In genomic region chr13:20673711-20674110, GRCh38 we compare ENCODE assay signal across 23 cellular contexts. TPM values are rescaled to one million over a fixed set of nuclear protein-coding genes. Genes with fewer than 3 reads are reported as not detected.
"Had no signal": no experiment of that assay in that cellular context is flagged by ENCODE, and none has a peak within 500 bp of the region (broad histone marks: within the 10 kb centered on the region; RNA-seq: fewer than 3 reads in every experiment).

No MANE protein-coding gene starts in this region.

- H3K9me3 Mint-ChIP-seq: activated CD4-positive, alpha-beta memory T cell treated with anti-CD3 and anti-CD28 coated beads, Interleukin-2, amount 10 ng/mL, durations not matched to agents 7 days and 5 days; activated naive CD8-positive, alpha-beta T cell treated with anti-CD3 and anti-CD28 coated beads, Interleukin-2, amount 50 U/mL, for 24 hours; activated T-helper 1 cell treated with anti-CD3 and anti-CD28 coated beads, Interleukin-12 subunit alpha, Interleukin-12 subunit beta, Interleukin-2, Interleukin-4 antibody, amounts not matched to agents 30 ng/mL and 10 ng/mL and 1 ng/mL, durations not matched to agents 14 hours and 24 hours and 36 hours; memory B cell; nephron; T-helper 1 cell treated with Interleukin-12 subunit alpha and Interleukin-12 subunit beta and Interleukin-4 antibody, amounts not matched to agents 30 μg/mL and 1 μg/mL, for 36 hours had no signal

- H3K4me3 ChIP-seq: spleen, tibial nerve had no signal

- DNase-seq: activated CD4-positive, alpha-beta memory T cell treated with anti-CD3 and anti-CD28 coated beads, Interleukin-2, amount 10 ng/mL, durations not matched to agents 7 days and 5 days; activated CD4-positive, alpha-beta T cell treated with anti-CD3 and anti-CD28 coated beads for 4 hours; activated CD4-positive, CD25-positive, alpha-beta regulatory T cell; activated gamma-delta T cell; activated naive CD4-positive, alpha-beta T cell treated with anti-CD3 and anti-CD28 coated beads, Interleukin-2, amount 50 U/mL, for 16 hours; activated naive CD8-positive, alpha-beta T cell treated with anti-CD3 and anti-CD28 coated beads, Interleukin-2, amount 50 U/mL, for 24 hours; cerebellar nuclear complex; effector CD8-positive, alpha-beta T cell; erythroblast; foreskin melanocyte; glutamatergic neuron; retina; spleen; stimulated activated CD4-positive, alpha-beta T cell treated with anti-CD3 and anti-CD28 coated beads, Interleukin-4, amount 100 ng/mL, for 1 hour; stimulated activated naive CD4-positive, alpha-beta T cell treated with Interleukin-2 at 50 U/mL for 16 hours; T1000 had no signal

- H3K4me1 ChIP-seq: parathyroid adenoma had no signal

- ATAC-seq: activated naive CD8-positive, alpha-beta T cell treated with anti-CD3 and anti-CD28 coated beads, Interleukin-2, amount 50 U/mL, for 24 hours had no signal

- H3K27ac ChIP-seq: parathyroid adenoma, spleen had no signal

- H3K9me3 ChIP-seq: spleen, tibial nerve had no signal

- H3K79me2 ChIP-seq: parathyroid adenoma had no signal

- H3K27me3 ChIP-seq: spleen, tibial nerve had no signal

- H3K27me3 Mint-ChIP-seq: activated CD4-positive, alpha-beta memory T cell treated with anti-CD3 and anti-CD28 coated beads, Interleukin-2, amount 10 ng/mL, durations not matched to agents 7 days and 5 days; activated naive CD8-positive, alpha-beta T cell treated with anti-CD3 and anti-CD28 coated beads, Interleukin-2, amount 50 U/mL, for 24 hours; memory B cell had no signal

- H3K9ac ChIP-seq: parathyroid adenoma had no signal

- H2AFZ ChIP-seq: parathyroid adenoma had no signal

- H3K27ac Mint-ChIP-seq: activated CD4-positive, alpha-beta memory T cell treated with anti-CD3 and anti-CD28 coated beads, Interleukin-2, amount 10 ng/mL, durations not matched to agents 7 days and 5 days; activated naive CD8-positive, alpha-beta T cell treated with anti-CD3 and anti-CD28 coated beads, Interleukin-2, amount 50 U/mL, for 24 hours; activated T-helper 1 cell treated with anti-CD3 and anti-CD28 coated beads, Interleukin-12 subunit alpha, Interleukin-12 subunit beta, Interleukin-2, Interleukin-4 antibody, amounts not matched to agents 30 ng/mL and 10 ng/mL and 1 ng/mL, durations not matched to agents 14 hours and 24 hours and 36 hours; memory B cell; T-helper 1 cell treated with Interleukin-12 subunit alpha and Interleukin-12 subunit beta and Interleukin-4 antibody, amounts not matched to agents 30 μg/mL and 1 μg/mL, for 36 hours had no signal

- H3K4me1 Mint-ChIP-seq: activated CD4-positive, alpha-beta memory T cell treated with anti-CD3 and anti-CD28 coated beads, Interleukin-2, amount 10 ng/mL, durations not matched to agents 7 days and 5 days; activated naive CD8-positive, alpha-beta T cell treated with anti-CD3 and anti-CD28 coated beads, Interleukin-2, amount 50 U/mL, for 24 hours; memory B cell had no signal

- H3K4me3 Mint-ChIP-seq: activated CD4-positive, alpha-beta memory T cell treated with anti-CD3 and anti-CD28 coated beads, Interleukin-2, amount 10 ng/mL, durations not matched to agents 7 days and 5 days; activated naive CD8-positive, alpha-beta T cell treated with anti-CD3 and anti-CD28 coated beads, Interleukin-2, amount 50 U/mL, for 24 hours; activated T-helper 1 cell treated with anti-CD3 and anti-CD28 coated beads, Interleukin-12 subunit alpha, Interleukin-12 subunit beta, Interleukin-2, Interleukin-4 antibody, amounts not matched to agents 30 ng/mL and 10 ng/mL and 1 ng/mL, durations not matched to agents 14 hours and 24 hours and 36 hours; memory B cell; nephron; T-helper 1 cell treated with Interleukin-12 subunit alpha and Interleukin-12 subunit beta and Interleukin-4 antibody, amounts not matched to agents 30 μg/mL and 1 μg/mL, for 36 hours had no signal

RNA-seq across cellular contexts. Expression of gene IL17D, which starts 29.8 kb away (rescaled TPM):
- total RNA-seq: activated CD4-positive, alpha-beta memory T cell treated with anti-CD3 and anti-CD28 coated beads, Interleukin-2, amount 10 ng/mL, durations not matched to agents 7 days and 5 days; mononuclear cell had no signal
